In the genomic region with DNA sequence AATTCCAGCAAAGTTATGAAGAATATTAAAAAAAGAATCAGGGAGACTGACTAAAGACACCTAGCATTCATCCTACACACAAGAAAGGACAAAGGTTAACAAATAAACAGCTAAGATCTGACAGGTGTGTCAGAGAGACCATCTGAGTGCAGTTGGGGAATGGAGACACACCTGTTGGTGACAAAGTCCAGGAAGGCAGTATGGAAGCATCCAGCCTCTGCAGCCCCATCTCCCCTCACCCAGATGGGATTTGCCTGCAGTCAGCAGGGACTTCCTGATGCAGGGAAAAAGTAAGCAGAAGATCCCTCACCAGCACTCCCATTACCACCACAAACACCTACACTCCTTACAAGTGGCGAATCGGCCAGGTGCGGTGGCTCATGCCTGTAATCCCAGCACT, we compare ENCODE assay signal across 1 cellular context.
TF ChIP-seq lines count a peak whose summit lies in the region.

No MANE protein-coding gene starts in this region.

TF ChIP-seq in HepG2, 621 proteins besides CTCF, POLR2A, EP300 and RAD21:
- TF ChIP-seq, protein P1, sequence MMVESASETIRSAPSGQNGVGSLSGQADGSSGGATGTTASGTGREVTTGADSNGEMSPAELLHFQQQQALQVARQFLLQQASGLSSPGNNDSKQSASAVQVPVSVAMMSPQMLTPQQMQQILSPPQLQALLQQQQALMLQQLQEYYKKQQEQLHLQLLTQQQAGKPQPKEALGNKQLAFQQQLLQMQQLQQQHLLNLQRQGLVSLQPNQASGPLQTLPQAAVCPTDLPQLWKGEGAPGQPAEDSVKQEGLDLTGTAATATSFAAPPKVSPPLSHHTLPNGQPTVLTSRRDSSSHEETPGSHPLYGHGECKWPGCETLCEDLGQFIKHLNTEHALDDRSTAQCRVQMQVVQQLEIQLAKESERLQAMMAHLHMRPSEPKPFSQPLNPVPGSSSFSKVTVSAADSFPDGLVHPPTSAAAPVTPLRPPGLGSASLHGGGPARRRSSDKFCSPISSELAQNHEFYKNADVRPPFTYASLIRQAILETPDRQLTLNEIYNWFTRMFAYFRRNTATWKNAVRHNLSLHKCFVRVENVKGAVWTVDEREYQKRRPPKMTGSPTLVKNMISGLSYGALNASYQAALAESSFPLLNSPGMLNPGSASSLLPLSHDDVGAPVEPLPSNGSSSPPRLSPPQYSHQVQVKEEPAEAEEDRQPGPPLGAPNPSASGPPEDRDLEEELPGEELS (CRISPR knock-in tag; IDR thresholded peaks at IDR 0.05): no peak
- TF ChIP-seq MEF2D (CRISPR knock-in tag; IDR thresholded peaks at IDR 0.05) (0 out of 2 replicates have a peak, but pooled peaks have one; percentile 26), NR2F6 (IDR thresholded peaks at IDR 0.05) (no peak), NR2F6 (CRISPR knock-in tag; IDR thresholded peaks at IDR 0.05) (no peak)
TF ChIP-seq in HepG2: peak in this region for 1.
